ENCODE assay signal across 28 cellular contexts in the genomic region with DNA sequence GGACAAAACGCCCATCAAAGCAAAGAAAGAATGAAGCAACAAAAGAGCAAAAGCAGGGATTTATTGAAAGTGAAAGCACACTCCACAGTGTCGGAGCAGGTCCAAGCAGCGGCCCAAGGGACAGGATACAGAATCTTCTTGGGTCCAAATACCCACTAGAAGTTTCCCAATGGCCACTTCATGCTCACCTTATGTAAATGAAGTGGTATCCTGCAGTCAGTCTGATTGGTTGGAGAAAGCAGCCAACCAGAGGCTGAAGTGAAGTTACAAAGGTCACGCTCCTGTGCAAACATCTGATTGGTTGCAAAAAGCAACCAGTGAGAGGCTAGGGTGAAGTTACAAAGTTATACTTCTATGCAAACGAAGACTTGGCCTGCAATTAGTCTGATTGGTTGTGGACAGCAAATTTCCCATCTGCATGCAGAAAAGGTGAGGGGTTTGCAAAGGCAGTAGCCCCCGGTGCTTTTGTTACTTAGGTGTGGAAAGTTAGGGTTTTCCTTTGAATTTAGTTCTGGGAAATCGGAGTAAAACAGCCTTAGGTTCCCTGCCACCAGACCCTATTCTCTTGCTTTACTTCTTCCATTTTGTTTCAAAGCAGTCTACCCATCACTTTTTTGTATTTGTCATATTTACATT. TPM values are rescaled to one million over a fixed set of nuclear protein-coding genes. Genes with fewer than 3 reads are reported as not detected.
DNase-seq lines count a peak whose midpoint lies in the region; ATAC-seq, FAIRE-seq and TF ChIP-seq lines count a peak whose summit lies in the region.
"Had no signal": no experiment of that assay in that cellular context is flagged by ENCODE, and none has a peak within 500 bp of the region (broad histone marks: within the 10 kb centered on the region; RNA-seq: fewer than 3 reads in every experiment).

No MANE protein-coding gene starts in this region.

- H3K27ac ChIP-seq in liver (ENCODE audit: low read depth in 1 of 2, low read length in 2 of 2) (no peak overlapping the region), thoracic aorta (peak overlapping the region in 1 of 2 donors; percentile 25), aorta (ENCODE audit: low read depth in 1 of 2, low read length in 2 of 2) (peak overlapping the region in 1 of 2 donors; percentile 54)
- H3K27ac ChIP-seq: A549, HL-60, PC-9, RWPE1 had no signal

- no peak overlapping the region for H3K4me3 ChIP-seq in bronchial epithelial cell (ENCODE audit: low read depth, low read length)
- peak overlapping the region in 2 of 3 donors; percentile 12 to 55 for H3K4me3 ChIP-seq in liver (ENCODE audit: low read depth in 1 of 3, low read length in 3 of 3)
- peak overlapping the region; percentile 44 for H3K4me3 ChIP-seq in thoracic aorta
- peak overlapping the region in 1 of 2 donors; percentile 9 for H3K4me3 ChIP-seq in aorta (ENCODE audit: low read length in 2 of 2)
- H3K4me3 ChIP-seq: A549, GM12878, PC-9 had no signal

- H3K4me1 ChIP-seq in liver (ENCODE audit: control insufficient read depth in 4 of 4, insufficient read depth in 4 of 4, low read length in 3 of 4): peaks cover 0 to 3% (median 0%) of the 10 kb centered on the region in 4 donors
- H3K4me1 ChIP-seq in thoracic aorta (ENCODE audit: control insufficient read depth in 1 of 2, low read depth in 2 of 2): peaks cover 0 to 35% of the 10 kb centered on the region in 2 donors
- peaks cover 0 to 3% of the 10 kb centered on the region in 2 donors for H3K4me1 ChIP-seq in aorta (ENCODE audit: control insufficient read depth in 1 of 2, insufficient read depth in 2 of 2, low read length in 2 of 2)

- DNase-seq in OCI-M1 (lab: John Stamatoyannopoulos, UW): peak; percentile 42
- DNase-seq in bronchial epithelial cell (ENCODE audit: low read depth): no peak
- no peak for DNase-seq in thoracic aorta (ENCODE audit: low spot score)
- DNase-seq in GM10248 (ENCODE audit: extremely low spot score): no peak
- no peak for DNase-seq in osteocyte (ENCODE audit: extremely low spot score, unreplicated experiment)
- no peak for DNase-seq in aorta
- DNase-seq: C1 segment of cervical spinal cord; CD4-positive, alpha-beta memory T cell; COR-L47; HCEC 1CT; Karpas-422; NCI-H1092; NCI-H1436; NCI-H187; NCI-H2081 treated with DMSO at 0.1 percent for 48 hours; NCI-H2171; NCI-H345; NCI-H524; NCI-H748 treated with DMSO at 0.1 percent for 48 hours; PC-9; SHP77 had no signal

- CTCF ChIA-PET in GM10248 (lab: Yijun Ruan, JAX): no interaction called here

- peaks cover 14% of the 10 kb centered on the region for H3K4me1 Mint-ChIP-seq in osteocyte (ENCODE audit: unreplicated experiment)
- H3K4me1 Mint-ChIP-seq: CD4-positive, alpha-beta memory T cell had no signal

- POLR2A ChIA-PET in GM10248 (lab: Yijun Ruan, JAX): no interaction called here

- H3K27ac Mint-ChIP-seq in osteocyte (ENCODE audit: unreplicated experiment): no peak overlapping the region

- intact Hi-C loops in aorta (cut with DNase I): no loop called here

- no peaks in the 10 kb centered on the region for H3K9me3 Mint-ChIP-seq in osteocyte (ENCODE audit: unreplicated experiment)
- H3K9me3 Mint-ChIP-seq: CD4-positive, alpha-beta memory T cell had no signal

- no peak for TF ChIP-seq CTCF in bronchial epithelial cell (IDR thresholded peaks at IDR 0.05; ENCODE audit: insufficient read depth, low read length, severe bottlenecking)
- no peak for TF ChIP-seq CTCF in liver (IDR thresholded peaks at IDR 0.05; ENCODE audit: low read depth, low read length, missing input control)
- no peak for TF ChIP-seq CTCF in thoracic aorta (IDR thresholded peaks at IDR 0.05)
- TF ChIP-seq CTCF in GM10248 (IDR thresholded peaks at IDR 0.05; ENCODE audit: control extremely low read depth, extremely low read depth, low read depth, missing control alignments): no peak
- no peak for TF ChIP-seq CTCF in osteocyte (IDR thresholded peaks at IDR 0.05)

- peak; percentile 7 for FAIRE-seq in bronchial epithelial cell (lab: Jason Lieb, UNC)
- FAIRE-seq: A549, G401.6, GM12878, H1 had no signal

- ATAC-seq in thoracic aorta (ENCODE audit: insufficient number of reproducible peaks, low FRiP score, low read depth) (no peak), aorta (ENCODE audit: low FRiP score) (no peak)
- ATAC-seq: A549, GM12878 had no signal

- no peaks in the 10 kb centered on the region for H3K27me3 ChIP-seq in bronchial epithelial cell (ENCODE audit: control insufficient read depth, insufficient read depth, low read length)
- no peaks in the 10 kb centered on the region for H3K27me3 ChIP-seq in liver (ENCODE audit: control insufficient read depth in 4 of 4, insufficient read depth in 4 of 4, low read length in 3 of 4)
- no peaks in the 10 kb centered on the region for H3K27me3 ChIP-seq in thoracic aorta (replicated peaks; ENCODE audit: insufficient read depth)
- no peaks in the 10 kb centered on the region for H3K27me3 ChIP-seq in aorta (ENCODE audit: control insufficient read depth in 1 of 2, insufficient read depth in 2 of 2, low read length in 1 of 2)

- H3K4me3 Mint-ChIP-seq in osteocyte (ENCODE audit: unreplicated experiment): no peak overlapping the region

- WGBS in liver: 65% methylated on average over 7 of the region's 7 CpGs
- 72 to 74% methylated on average over 7 of the region's 7 CpGs for WGBS in aorta, 2 donors

- H3K9me3 ChIP-seq in liver (ENCODE audit: control insufficient read depth in 4 of 4, low read length in 3 of 4) (no peaks in the 10 kb centered on the region), thoracic aorta (no peaks in the 10 kb centered on the region), aorta (ENCODE audit: control insufficient read depth, low read length) (no peaks in the 10 kb centered on the region)
- H3K9me3 ChIP-seq: A549 had no signal

- H3K9ac ChIP-seq in liver (ENCODE audit: low read depth in 1 of 2, low read length in 2 of 2): no peak overlapping the region

- no peak for TF ChIP-seq RAD21 in liver (IDR thresholded peaks at IDR 0.05)

- H3K27me3 Mint-ChIP-seq in osteocyte (ENCODE audit: unreplicated experiment): no peaks in the 10 kb centered on the region
- H3K27me3 Mint-ChIP-seq: CD4-positive, alpha-beta memory T cell had no signal

- H3K36me3 Mint-ChIP-seq in osteocyte (ENCODE audit: unreplicated experiment): peaks cover 4% of the 10 kb centered on the region

- H3K36me3 ChIP-seq in bronchial epithelial cell (ENCODE audit: control insufficient read depth, insufficient read depth, low read length): no peaks in the 10 kb centered on the region
- no peaks in the 10 kb centered on the region for H3K36me3 ChIP-seq in liver (ENCODE audit: control insufficient read depth in 4 of 4, insufficient read depth in 3 of 4, low read depth in 1 of 4, low read length in 3 of 4)
- no peaks in the 10 kb centered on the region for H3K36me3 ChIP-seq in thoracic aorta
- no peaks in the 10 kb centered on the region for H3K36me3 ChIP-seq in aorta (ENCODE audit: control insufficient read depth in 1 of 2, insufficient read depth in 2 of 2, low read length in 1 of 2)

TF ChIP-seq in liver, 16 proteins besides CTCF, POLR2A, EP300 and RAD21:
- peak; percentile 32 to 47 for TF ChIP-seq HNF4A (conservative IDR thresholded peaks at IDR 0.05)
- TF ChIP-seq FOXA2 (IDR thresholded peaks at IDR 0.05): no peak
- TF ChIP-seq RXRA (IDR thresholded peaks at IDR 0.05): no peak
- no peak for TF ChIP-seq GABPA (IDR thresholded peaks at IDR 0.05 in 1 of 2, conservative IDR thresholded peaks at IDR 0.05 in 1 of 2)
- TF ChIP-seq YY1 (IDR thresholded peaks at IDR 0.05): peak; percentile 26
- TF ChIP-seq SP1 (IDR thresholded peaks at IDR 0.05): peak; percentile 42
- TF ChIP-seq FOXA1 (IDR thresholded peaks at IDR 0.05): no peak

RNA-seq across cellular contexts. Expression of a gene that starts 12.9 kb away (rescaled TPM):
- total RNA-seq in bronchial epithelial cell (under 0.01 and 0.38 TPM in 2 replicates), liver (1 to 10 TPM; 1.1 to 2.2 TPM), thoracic aorta (10 to 100 TPM in 1 of 2 donors, 1 to 10 TPM in 1; 5.7 to 14.1 TPM), osteocyte (3.9 and 4.7 TPM in 2 replicates), aorta (1 to 10 TPM; 7.1 to 8.1 TPM)
- polyA plus RNA-seq in liver (under 1 TPM; 0.27 to 0.28 TPM), aorta (1 to 10 TPM; 3.4 to 3.5 TPM)

RNA-seq across cellular contexts. Expression of a gene that starts 32.8 kb away (rescaled TPM):
- total RNA-seq in bronchial epithelial cell (5.5 and 9.7 TPM in 2 replicates), liver (10 to 100 TPM; 13.4 to 15.0 TPM), thoracic aorta (10 to 100 TPM; 15.5 to 29.6 TPM), osteocyte (10.6 and 12.6 TPM in 2 replicates), aorta (10 to 100 TPM; 14.1 to 17.0 TPM)
- polyA plus RNA-seq in liver (1 to 10 TPM; 6.8 to 8.1 TPM), aorta (1 to 10 TPM; 7.1 to 7.3 TPM)

RNA-seq across cellular contexts. Expression of a gene that starts 53.2 kb away (rescaled TPM):
- 180 and 214 TPM in 2 replicates for total RNA-seq in bronchial epithelial cell
- 10 to 100 TPM; 26.4 to 64.2 TPM for total RNA-seq in liver
- polyA plus RNA-seq in liver: 10 to 100 TPM; 16.1 to 22.3 TPM
- 100 to 1,000 TPM; 116 to 159 TPM for total RNA-seq in thoracic aorta
- 157 and 165 TPM in 2 replicates for total RNA-seq in osteocyte
- 100 to 1,000 TPM; 192 to 207 TPM for total RNA-seq in aorta
- 10 to 100 TPM; 73.0 to 75.8 TPM for polyA plus RNA-seq in aorta
